In the genomic region with DNA sequence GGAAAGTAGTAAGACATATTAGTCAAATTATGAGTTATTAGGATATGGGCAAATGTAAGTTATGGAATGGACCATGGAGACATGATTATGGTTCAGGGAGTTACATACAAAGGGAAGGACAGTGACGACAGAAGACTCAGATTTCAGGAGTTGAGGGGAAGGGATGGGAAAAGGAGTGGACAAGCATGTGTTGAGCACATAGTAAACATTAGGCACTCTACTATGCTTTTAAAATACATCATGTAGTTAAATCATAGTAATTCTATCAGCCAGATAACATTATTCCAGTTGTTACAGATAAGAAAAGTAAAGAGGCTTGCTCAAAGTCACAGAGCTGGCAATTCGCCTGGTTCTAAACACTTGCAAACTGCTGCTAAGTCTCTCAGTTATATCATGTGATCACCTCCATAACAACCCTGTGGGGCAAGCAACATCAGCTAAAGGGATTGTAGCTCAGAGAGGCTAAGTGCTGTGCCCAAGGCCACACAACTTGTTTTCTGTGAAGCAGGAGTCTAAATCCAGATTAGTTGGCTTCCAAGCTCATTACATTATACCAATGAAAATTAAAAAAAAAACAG, we compare ENCODE assay signal across 1 cellular context.
TF ChIP-seq lines count a peak whose summit lies in the region.

No MANE protein-coding gene starts in this region.

TF ChIP-seq in WTC11, 78 proteins besides CTCF, POLR2A, EP300 and RAD21 (continued from another document):
- TF ChIP-seq, protein P1, sequence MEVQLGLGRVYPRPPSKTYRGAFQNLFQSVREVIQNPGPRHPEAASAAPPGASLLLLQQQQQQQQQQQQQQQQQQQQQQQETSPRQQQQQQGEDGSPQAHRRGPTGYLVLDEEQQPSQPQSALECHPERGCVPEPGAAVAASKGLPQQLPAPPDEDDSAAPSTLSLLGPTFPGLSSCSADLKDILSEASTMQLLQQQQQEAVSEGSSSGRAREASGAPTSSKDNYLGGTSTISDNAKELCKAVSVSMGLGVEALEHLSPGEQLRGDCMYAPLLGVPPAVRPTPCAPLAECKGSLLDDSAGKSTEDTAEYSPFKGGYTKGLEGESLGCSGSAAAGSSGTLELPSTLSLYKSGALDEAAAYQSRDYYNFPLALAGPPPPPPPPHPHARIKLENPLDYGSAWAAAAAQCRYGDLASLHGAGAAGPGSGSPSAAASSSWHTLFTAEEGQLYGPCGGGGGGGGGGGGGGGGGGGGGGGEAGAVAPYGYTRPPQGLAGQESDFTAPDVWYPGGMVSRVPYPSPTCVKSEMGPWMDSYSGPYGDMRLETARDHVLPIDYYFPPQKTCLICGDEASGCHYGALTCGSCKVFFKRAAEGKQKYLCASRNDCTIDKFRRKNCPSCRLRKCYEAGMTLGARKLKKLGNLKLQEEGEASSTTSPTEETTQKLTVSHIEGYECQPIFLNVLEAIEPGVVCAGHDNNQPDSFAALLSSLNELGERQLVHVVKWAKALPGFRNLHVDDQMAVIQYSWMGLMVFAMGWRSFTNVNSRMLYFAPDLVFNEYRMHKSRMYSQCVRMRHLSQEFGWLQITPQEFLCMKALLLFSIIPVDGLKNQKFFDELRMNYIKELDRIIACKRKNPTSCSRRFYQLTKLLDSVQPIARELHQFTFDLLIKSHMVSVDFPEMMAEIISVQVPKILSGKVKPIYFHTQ (CRISPR knock-in tag; IDR thresholded peaks at IDR 0.05): no peak
- no peak for TF ChIP-seq ZBTB21 (CRISPR knock-in tag; IDR thresholded peaks at IDR 0.05; ENCODE audit: borderline replicate concordance)
- no peak for TF ChIP-seq NFYB (CRISPR knock-in tag; conservative IDR thresholded peaks at IDR 0.05; ENCODE audit: low read depth)
- TF ChIP-seq, protein P2, sequence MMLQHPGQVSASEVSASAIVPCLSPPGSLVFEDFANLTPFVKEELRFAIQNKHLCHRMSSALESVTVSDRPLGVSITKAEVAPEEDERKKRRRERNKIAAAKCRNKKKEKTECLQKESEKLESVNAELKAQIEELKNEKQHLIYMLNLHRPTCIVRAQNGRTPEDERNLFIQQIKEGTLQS (CRISPR knock-in tag; conservative IDR thresholded peaks at IDR 0.05): no peak
- TF ChIP-seq, protein P3, sequence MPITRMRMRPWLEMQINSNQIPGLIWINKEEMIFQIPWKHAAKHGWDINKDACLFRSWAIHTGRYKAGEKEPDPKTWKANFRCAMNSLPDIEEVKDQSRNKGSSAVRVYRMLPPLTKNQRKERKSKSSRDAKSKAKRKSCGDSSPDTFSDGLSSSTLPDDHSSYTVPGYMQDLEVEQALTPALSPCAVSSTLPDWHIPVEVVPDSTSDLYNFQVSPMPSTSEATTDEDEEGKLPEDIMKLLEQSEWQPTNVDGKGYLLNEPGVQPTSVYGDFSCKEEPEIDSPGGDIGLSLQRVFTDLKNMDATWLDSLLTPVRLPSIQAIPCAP (CRISPR knock-in tag; IDR thresholded peaks at IDR 0.05): no peak
- TF ChIP-seq IRF2 (CRISPR knock-in tag; IDR thresholded peaks at IDR 0.05; ENCODE audit: borderline replicate concordance, low read depth): no peak
- TF ChIP-seq GABPB1 (CRISPR knock-in tag; IDR thresholded peaks at IDR 0.05): no peak
- no peak for TF ChIP-seq ZNF423 (CRISPR knock-in tag; IDR thresholded peaks at IDR 0.05)
- TF ChIP-seq, protein P4, sequence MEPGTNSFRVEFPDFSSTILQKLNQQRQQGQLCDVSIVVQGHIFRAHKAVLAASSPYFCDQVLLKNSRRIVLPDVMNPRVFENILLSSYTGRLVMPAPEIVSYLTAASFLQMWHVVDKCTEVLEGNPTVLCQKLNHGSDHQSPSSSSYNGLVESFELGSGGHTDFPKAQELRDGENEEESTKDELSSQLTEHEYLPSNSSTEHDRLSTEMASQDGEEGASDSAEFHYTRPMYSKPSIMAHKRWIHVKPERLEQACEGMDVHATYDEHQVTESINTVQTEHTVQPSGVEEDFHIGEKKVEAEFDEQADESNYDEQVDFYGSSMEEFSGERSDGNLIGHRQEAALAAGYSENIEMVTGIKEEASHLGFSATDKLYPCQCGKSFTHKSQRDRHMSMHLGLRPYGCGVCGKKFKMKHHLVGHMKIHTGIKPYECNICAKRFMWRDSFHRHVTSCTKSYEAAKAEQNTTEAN (CRISPR knock-in tag; IDR thresholded peaks at IDR 0.05): no peak
- TF ChIP-seq, protein P5, sequence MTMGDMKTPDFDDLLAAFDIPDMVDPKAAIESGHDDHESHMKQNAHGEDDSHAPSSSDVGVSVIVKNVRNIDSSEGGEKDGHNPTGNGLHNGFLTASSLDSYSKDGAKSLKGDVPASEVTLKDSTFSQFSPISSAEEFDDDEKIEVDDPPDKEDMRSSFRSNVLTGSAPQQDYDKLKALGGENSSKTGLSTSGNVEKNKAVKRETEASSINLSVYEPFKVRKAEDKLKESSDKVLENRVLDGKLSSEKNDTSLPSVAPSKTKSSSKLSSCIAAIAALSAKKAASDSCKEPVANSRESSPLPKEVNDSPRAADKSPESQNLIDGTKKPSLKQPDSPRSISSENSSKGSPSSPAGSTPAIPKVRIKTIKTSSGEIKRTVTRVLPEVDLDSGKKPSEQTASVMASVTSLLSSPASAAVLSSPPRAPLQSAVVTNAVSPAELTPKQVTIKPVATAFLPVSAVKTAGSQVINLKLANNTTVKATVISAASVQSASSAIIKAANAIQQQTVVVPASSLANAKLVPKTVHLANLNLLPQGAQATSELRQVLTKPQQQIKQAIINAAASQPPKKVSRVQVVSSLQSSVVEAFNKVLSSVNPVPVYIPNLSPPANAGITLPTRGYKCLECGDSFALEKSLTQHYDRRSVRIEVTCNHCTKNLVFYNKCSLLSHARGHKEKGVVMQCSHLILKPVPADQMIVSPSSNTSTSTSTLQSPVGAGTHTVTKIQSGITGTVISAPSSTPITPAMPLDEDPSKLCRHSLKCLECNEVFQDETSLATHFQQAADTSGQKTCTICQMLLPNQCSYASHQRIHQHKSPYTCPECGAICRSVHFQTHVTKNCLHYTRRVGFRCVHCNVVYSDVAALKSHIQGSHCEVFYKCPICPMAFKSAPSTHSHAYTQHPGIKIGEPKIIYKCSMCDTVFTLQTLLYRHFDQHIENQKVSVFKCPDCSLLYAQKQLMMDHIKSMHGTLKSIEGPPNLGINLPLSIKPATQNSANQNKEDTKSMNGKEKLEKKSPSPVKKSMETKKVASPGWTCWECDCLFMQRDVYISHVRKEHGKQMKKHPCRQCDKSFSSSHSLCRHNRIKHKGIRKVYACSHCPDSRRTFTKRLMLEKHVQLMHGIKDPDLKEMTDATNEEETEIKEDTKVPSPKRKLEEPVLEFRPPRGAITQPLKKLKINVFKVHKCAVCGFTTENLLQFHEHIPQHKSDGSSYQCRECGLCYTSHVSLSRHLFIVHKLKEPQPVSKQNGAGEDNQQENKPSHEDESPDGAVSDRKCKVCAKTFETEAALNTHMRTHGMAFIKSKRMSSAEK (CRISPR knock-in tag; IDR thresholded peaks at IDR 0.05; ENCODE audit: borderline replicate concordance): no peak
- no peak for TF ChIP-seq NR3C1 (CRISPR knock-in tag; conservative IDR thresholded peaks at IDR 0.05; ENCODE audit: low read depth)
- no peak for TF ChIP-seq ZNF671 (CRISPR knock-in tag; IDR thresholded peaks at IDR 0.05)
TF ChIP-seq in WTC11: peak in this region for 0.
